ENCODE assay signal across 15 cellular contexts in genomic region chr1:173768827-173769226, GRCh38.
"Had no signal": no experiment of that assay in that cellular context is flagged by ENCODE, and none has a peak within 500 bp of the region (broad histone marks: within the 10 kb centered on the region; RNA-seq: fewer than 3 reads in every experiment).

No MANE protein-coding gene starts in this region.

- H3K27me3 ChIP-seq: adrenal gland, cardiac muscle cell, esophagus squamous epithelium, heart right ventricle, right lobe of liver, upper lobe of right lung had no signal

- H3K4me3 Mint-ChIP-seq: dendritic cell treated with granulocyte-macrophage colony-stimulating factor and Interleukin-4, amounts not matched to agents 40 ng/mL and 50 ng/mL, for 4 days; immature natural killer cell; memory B cell had no signal

- H3K27ac Mint-ChIP-seq: dendritic cell treated with granulocyte-macrophage colony-stimulating factor and Interleukin-4, amounts not matched to agents 40 ng/mL and 50 ng/mL, for 4 days; memory B cell had no signal

- H3K27me3 Mint-ChIP-seq: dendritic cell treated with granulocyte-macrophage colony-stimulating factor and Interleukin-4, amounts not matched to agents 40 ng/mL and 50 ng/mL, for 4 days; memory B cell had no signal

- H3K4me3 ChIP-seq: adrenal gland, cardiac muscle cell, esophagus squamous epithelium, heart right ventricle, right lobe of liver, upper lobe of right lung had no signal

- ATAC-seq: heart right ventricle, right lobe of liver, upper lobe of right lung had no signal

- FAIRE-seq: small intestine had no signal

- DNase-seq: activated naive CD4-positive, alpha-beta T cell treated with Interleukin-2 at 50 U/mL for 16 hours; adrenal gland; effector CD8-positive, alpha-beta T cell; esophagus squamous epithelium; heart right ventricle; immature natural killer cell; kidney glomerular epithelial cell; right lobe of liver; small intestine; stimulated activated CD4-positive, alpha-beta T cell treated with anti-CD3 and anti-CD28 coated beads, Interleukin-15, amount 100 ng/mL, for 24 hours; stimulated activated CD4-positive, alpha-beta T cell treated with anti-CD3 and anti-CD28 coated beads, Interleukin-2, amount 100 ng/mL, for 48 hours; upper lobe of right lung had no signal

- H3K36me3 ChIP-seq: adrenal gland had no signal

- H3K4me1 Mint-ChIP-seq: immature natural killer cell, memory B cell had no signal
